ENCODE assay signal across 10 cellular contexts in the genomic region with DNA sequence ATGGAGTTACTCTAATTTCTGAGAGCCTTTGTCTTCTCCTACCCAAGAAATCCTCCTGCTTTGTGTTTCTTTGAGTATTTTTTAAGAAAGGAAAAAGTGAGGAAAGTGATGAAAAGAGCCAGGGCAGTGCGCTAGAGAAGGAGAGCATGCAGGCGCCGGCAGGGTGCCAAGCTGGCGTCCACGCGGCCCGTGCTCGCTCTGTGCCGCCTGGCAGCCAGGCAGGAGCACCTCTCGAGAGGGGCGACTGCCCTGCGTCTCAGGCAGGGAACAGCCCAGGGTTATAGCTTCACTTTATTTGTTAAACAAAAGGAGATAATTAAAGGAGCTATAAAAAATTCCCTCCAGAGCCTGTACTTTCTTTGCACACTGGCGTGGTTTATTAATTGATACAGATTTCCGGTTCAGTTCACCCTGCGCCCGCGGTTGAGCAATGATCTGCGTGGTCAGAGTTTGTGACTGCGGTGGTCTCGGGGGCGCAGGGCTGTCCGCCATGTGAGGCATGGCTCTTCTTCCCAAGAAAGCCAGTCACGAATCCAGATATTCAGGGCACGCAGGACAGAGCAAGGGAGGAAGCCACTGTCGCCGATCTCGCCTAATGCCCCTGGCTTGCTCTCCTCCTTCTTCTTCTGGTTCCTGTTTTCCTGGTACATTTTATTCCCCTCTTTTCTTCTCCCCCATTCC.
DNase-seq lines count a peak whose midpoint lies in the region; ATAC-seq and TF ChIP-seq lines count a peak whose summit lies in the region.
"Had no signal": no experiment of that assay in that cellular context is flagged by ENCODE, and none has a peak within 500 bp of the region (broad histone marks: within the 10 kb centered on the region; RNA-seq: fewer than 3 reads in every experiment).

No MANE protein-coding gene starts in this region.

- H3K14ac ChIP-seq in neuronal stem cell (ENCODE audit: low read length), result no peak overlapping the region

- ATAC-seq in WTC11, result peak; percentile 41

- no peak overlapping the region for H4K8ac ChIP-seq in neuronal stem cell (ENCODE audit: low read depth, low read length)

- no peak overlapping the region for H3K27ac Mint-ChIP-seq in WTC11
- H3K27ac Mint-ChIP-seq: immature natural killer cell had no signal

- H2BK120ac ChIP-seq in neuronal stem cell (ENCODE audit: low read depth, low read length), result no peak overlapping the region

- no CpG with 5 or more reads among the region's 27 CpGs for WGBS in neuronal stem cell (ENCODE audit: extremely low coverage in 2 of 2, insufficient read length in 2 of 2, insufficient replicate concordance in 1 of 2), 2 donors

- H3K27me3 ChIP-seq in neuronal stem cell (ENCODE audit: control insufficient read depth in 3 of 3, insufficient read depth in 3 of 3, low read depth in 1 of 3, low read length in 3 of 3) (no peaks in the 10 kb centered on the region), Karpas-422 (ENCODE audit: low read length) (no peaks in the 10 kb centered on the region)
- H3K27me3 ChIP-seq: esophagus squamous epithelium had no signal

- DNase-seq in DMS53 treated with DMSO at 0.1 percent for 48 hours (lab: John Stamatoyannopoulos, UW; ENCODE audit: unreplicated experiment), result peak; percentile 40
- peak; percentile 41 to 72 for DNase-seq in NCI-H2081 (lab: John Stamatoyannopoulos, UW)
- DNase-seq in WTC11 (ENCODE audit: low spot score), result no peak
- DNase-seq in neuronal stem cell (ENCODE audit: low spot score), result no peak
- DNase-seq in T-helper 1 cell, result no peak
- no peak for DNase-seq in Karpas-422
- DNase-seq in amygdala (lab: John Stamatoyannopoulos, UW), result no peak
- DNase-seq: esophagus squamous epithelium, immature natural killer cell, T-helper 2 cell had no signal

- H3K9me3 ChIP-seq in neuronal stem cell (replicated peaks in 1 of 2; ENCODE audit: control insufficient read depth in 2 of 2, insufficient read depth in 1 of 2, low read depth in 1 of 2, low read length in 2 of 2) (peaks cover 0 to 2% of the 10 kb centered on the region in 2 donors), Karpas-422 (ENCODE audit: low read length) (no peaks in the 10 kb centered on the region)
- H3K9me3 ChIP-seq: esophagus squamous epithelium had no signal

- H3K18ac ChIP-seq in neuronal stem cell (ENCODE audit: low read length), result peak overlapping the region; percentile 55

- CTCF ChIA-PET in WTC11 (lab: Charles Lee), result no interaction called here

- H4K91ac ChIP-seq in neuronal stem cell (ENCODE audit: low read depth, low read length, poor library complexity), result no peak overlapping the region

- no peaks in the 10 kb centered on the region for H3K9me2 ChIP-seq in Karpas-422 (replicated peaks; ENCODE audit: insufficient read depth, low read length)

- H3K4me2 ChIP-seq in neuronal stem cell (ENCODE audit: insufficient read depth, low read length, poor library complexity, severe bottlenecking), result no peak overlapping the region
- H3K4me2 ChIP-seq in Karpas-422 (ENCODE audit: low read depth, low read length, poor library complexity, severe bottlenecking), result no peak overlapping the region

- H3K79me1 ChIP-seq in neuronal stem cell (ENCODE audit: low read depth, low read length), result no peaks in the 10 kb centered on the region

- H3K4ac ChIP-seq in neuronal stem cell (ENCODE audit: low read length), result peak overlapping the region; percentile 42

- H2AK5ac ChIP-seq in neuronal stem cell (ENCODE audit: low read depth, low read length), result peak overlapping the region; percentile 10

- no peaks in the 10 kb centered on the region for H3K79me2 ChIP-seq in Karpas-422 (ENCODE audit: low read length)

- no peak overlapping the region for H3K23ac ChIP-seq in neuronal stem cell (ENCODE audit: low read depth, low read length, poor library complexity)

- H3K27ac ChIP-seq in neuronal stem cell (replicated peaks; ENCODE audit: low read length) (no peak overlapping the region), Karpas-422 (ENCODE audit: low read length) (no peak overlapping the region)
- H3K27ac ChIP-seq: esophagus squamous epithelium had no signal

- H3K9ac ChIP-seq in neuronal stem cell (ENCODE audit: low read depth, low read length, poor library complexity) (no peak overlapping the region), Karpas-422 (ENCODE audit: low read length) (no peak overlapping the region)

- no peak overlapping the region for H2BK5ac ChIP-seq in neuronal stem cell (ENCODE audit: low read length)

- H4K20me1 ChIP-seq in Karpas-422 (ENCODE audit: insufficient read depth, low read depth, low read length), result no peaks in the 10 kb centered on the region

- POLR2A ChIA-PET in WTC11 (lab: Charles Lee), result no interaction called here

- no peak for TF ChIP-seq CTCF in WTC11 (IDR thresholded peaks at IDR 0.05)

- H3K9me3 Mint-ChIP-seq in WTC11, result no peaks in the 10 kb centered on the region

- H3K36me3 ChIP-seq in neuronal stem cell (replicated peaks in 1 of 2; ENCODE audit: control insufficient read depth in 2 of 2, insufficient read depth in 2 of 2, low read length in 2 of 2), result no peaks in the 10 kb centered on the region
- no peaks in the 10 kb centered on the region for H3K36me3 ChIP-seq in Karpas-422 (ENCODE audit: insufficient read depth, low read length)
- H3K36me3 ChIP-seq: esophagus squamous epithelium had no signal

- H3K4me1 ChIP-seq in neuronal stem cell (ENCODE audit: control insufficient read depth in 2 of 2, insufficient read depth in 1 of 2, low read depth in 1 of 2, low read length in 2 of 2) (peaks cover 4 to 7% of the 10 kb centered on the region in 2 donors), Karpas-422 (ENCODE audit: low read length) (no peaks in the 10 kb centered on the region)
- H3K4me1 ChIP-seq: esophagus squamous epithelium had no signal

- no peaks in the 10 kb centered on the region for H3K27me3 Mint-ChIP-seq in WTC11 (ENCODE audit: low read depth)

- peak overlapping the region; percentile 54 for H2BK15ac ChIP-seq in neuronal stem cell (ENCODE audit: low read length)

- H2AFZ ChIP-seq in neuronal stem cell (ENCODE audit: low read length) (peak overlapping the region; percentile 54), Karpas-422 (ENCODE audit: low read length) (no peak overlapping the region)

- H3K4me3 ChIP-seq in neuronal stem cell (ENCODE audit: low read length in 2 of 2) (no peak overlapping the region), Karpas-422 (ENCODE audit: low read length) (no peak overlapping the region)

- no peak overlapping the region for H3K4me3 Mint-ChIP-seq in WTC11
- H3K4me3 Mint-ChIP-seq: immature natural killer cell had no signal

- H3K36me3 Mint-ChIP-seq in WTC11, result no peaks in the 10 kb centered on the region
- H3K36me3 Mint-ChIP-seq: immature natural killer cell had no signal

- no peaks in the 10 kb centered on the region; the same call in none of the 2 replicates for H3K4me1 Mint-ChIP-seq in WTC11
- H3K4me1 Mint-ChIP-seq: immature natural killer cell had no signal

- H2BK12ac ChIP-seq in neuronal stem cell (ENCODE audit: low read length), result no peak overlapping the region

TF ChIP-seq in WTC11, 78 proteins besides CTCF, POLR2A, EP300 and RAD21 (continues in another document):
- TF ChIP-seq JUN (CRISPR knock-in tag; IDR thresholded peaks at IDR 0.05) (no peak), CREB1 (CRISPR knock-in tag; IDR thresholded peaks at IDR 0.05) (no peak), USF2 (CRISPR knock-in tag; IDR thresholded peaks at IDR 0.05) (no peak), KAT7 (CRISPR knock-in tag; IDR thresholded peaks at IDR 0.05; ENCODE audit: borderline replicate concordance) (no peak), EMX1 (CRISPR knock-in tag; IDR thresholded peaks at IDR 0.05) (no peak), ZNF425 (CRISPR knock-in tag; conservative IDR thresholded peaks at IDR 0.05) (no peak)
- TF ChIP-seq, protein P1, sequence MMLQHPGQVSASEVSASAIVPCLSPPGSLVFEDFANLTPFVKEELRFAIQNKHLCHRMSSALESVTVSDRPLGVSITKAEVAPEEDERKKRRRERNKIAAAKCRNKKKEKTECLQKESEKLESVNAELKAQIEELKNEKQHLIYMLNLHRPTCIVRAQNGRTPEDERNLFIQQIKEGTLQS (CRISPR knock-in tag; conservative IDR thresholded peaks at IDR 0.05), result no peak
- TF ChIP-seq, protein P2, sequence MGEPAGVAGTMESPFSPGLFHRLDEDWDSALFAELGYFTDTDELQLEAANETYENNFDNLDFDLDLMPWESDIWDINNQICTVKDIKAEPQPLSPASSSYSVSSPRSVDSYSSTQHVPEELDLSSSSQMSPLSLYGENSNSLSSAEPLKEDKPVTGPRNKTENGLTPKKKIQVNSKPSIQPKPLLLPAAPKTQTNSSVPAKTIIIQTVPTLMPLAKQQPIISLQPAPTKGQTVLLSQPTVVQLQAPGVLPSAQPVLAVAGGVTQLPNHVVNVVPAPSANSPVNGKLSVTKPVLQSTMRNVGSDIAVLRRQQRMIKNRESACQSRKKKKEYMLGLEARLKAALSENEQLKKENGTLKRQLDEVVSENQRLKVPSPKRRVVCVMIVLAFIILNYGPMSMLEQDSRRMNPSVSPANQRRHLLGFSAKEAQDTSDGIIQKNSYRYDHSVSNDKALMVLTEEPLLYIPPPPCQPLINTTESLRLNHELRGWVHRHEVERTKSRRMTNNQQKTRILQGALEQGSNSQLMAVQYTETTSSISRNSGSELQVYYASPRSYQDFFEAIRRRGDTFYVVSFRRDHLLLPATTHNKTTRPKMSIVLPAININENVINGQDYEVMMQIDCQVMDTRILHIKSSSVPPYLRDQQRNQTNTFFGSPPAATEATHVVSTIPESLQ (CRISPR knock-in tag; IDR thresholded peaks at IDR 0.05), result no peak

Comparison
In these comparisons a context has a peak if more than half of its experiments do, and no peak if none do; other contexts are left out.
1. DNase-seq: peak in DMS53 treated with DMSO at 0.1 percent for 48 hours (single experiment) and NCI-H2081 (2 of 2); none in WTC11 (single experiment), neuronal stem cell (single experiment), T-helper 1 cell (0 of 5), Karpas-422 (single experiment) and amygdala (0 of 56).